Comparison of ENCODE assay signal across 1 cellular context in genomic region chr1:28518000-28518744, GRCh38.
A peak's percentile ranks its signal among the peaks of the same experiment; 100 is the strongest.
TF ChIP-seq lines count a peak whose summit lies in the region.

No MANE protein-coding gene starts in this region.

TF ChIP-seq in K562, 482 proteins besides CTCF, POLR2A, EP300 and RAD21 (continued from another document and continues in another):
- TF ChIP-seq MGA (IDR thresholded peaks at IDR 0.05) = no peak
- no peak for TF ChIP-seq USF2 (CRISPR knock-in tag; IDR thresholded peaks at IDR 0.05)
- no peak for TF ChIP-seq U2AF2 (optimal IDR thresholded peaks at IDR 0.05; ENCODE audit: low read depth, low read length)
- TF ChIP-seq ZNF445 (CRISPR knock-in tag; IDR thresholded peaks at IDR 0.05; ENCODE audit: low read depth) = no peak
- no peak for TF ChIP-seq SREBF2 (CRISPR knock-in tag; IDR thresholded peaks at IDR 0.05)
- no peak for TF ChIP-seq TSC22D4 (tag; IDR thresholded peaks at IDR 0.05)
- peak; percentile 83; the same call in 1 of the 2 replicates for TF ChIP-seq CAMTA2 (CRISPR knock-in tag; conservative IDR thresholded peaks at IDR 0.05)
- TF ChIP-seq ZBTB43 (CRISPR knock-in tag; IDR thresholded peaks at IDR 0.05) = no peak
- peak; percentile 58 for TF ChIP-seq HNRNPLL (IDR thresholded peaks at IDR 0.05; ENCODE audit: low read depth, low read length, poor library complexity, severe bottlenecking)
- peak; percentile 60; the same call in 1 of the 2 replicates for TF ChIP-seq THAP7 (CRISPR knock-in tag; IDR thresholded peaks at IDR 0.05)
- TF ChIP-seq HLTF (IDR thresholded peaks at IDR 0.05) = no peak; the same call in 1 of the 2 replicates
- peak; percentile 59; the same call in 1 of the 2 replicates for TF ChIP-seq ZBTB7A (IDR thresholded peaks at IDR 0.05; ENCODE audit: borderline replicate concordance, control insufficient read depth, low read depth, low read length)
- TF ChIP-seq FOXM1 (IDR thresholded peaks at IDR 0.05; ENCODE audit: low read depth) = peak; percentile 15; the same call in 1 of the 2 replicates
- TF ChIP-seq FOXM1 (CRISPR knock-in tag; IDR thresholded peaks at IDR 0.05; ENCODE audit: low read depth) = peak; percentile 75
- TF ChIP-seq ZNF695 (CRISPR knock-in tag; IDR thresholded peaks at IDR 0.05) = no peak
- TF ChIP-seq NFE2L1 (tag; IDR thresholded peaks at IDR 0.05; ENCODE audit: borderline replicate concordance, low read depth) = no peak
- 0 out of 2 replicates have a peak, but pooled peaks have one; percentile 48 for TF ChIP-seq CHD2 (IDR thresholded peaks at IDR 0.05; ENCODE audit: low read depth, low read length)
- TF ChIP-seq ZNF740 (CRISPR knock-in tag; IDR thresholded peaks at IDR 0.05) = no peak
- TF ChIP-seq ZNF740 (tag; IDR thresholded peaks at IDR 0.05) = peak in 1 of 2 experiments; percentile 70; a peak in 1 of 4 replicates
- TF ChIP-seq ZNF76 (CRISPR knock-in tag; IDR thresholded peaks at IDR 0.05; ENCODE audit: borderline replicate concordance) = no peak
- no peak for TF ChIP-seq FOXA1 (IDR thresholded peaks at IDR 0.05; ENCODE audit: borderline replicate concordance)
- TF ChIP-seq ZNF217 (CRISPR knock-in tag; IDR thresholded peaks at IDR 0.05) = no peak
- no peak for TF ChIP-seq E4F1 (CRISPR knock-in tag; IDR thresholded peaks at IDR 0.05; ENCODE audit: borderline replicate concordance)
- no peak for TF ChIP-seq ZC3H11A (IDR thresholded peaks at IDR 0.05; ENCODE audit: low read depth, low read length)
- TF ChIP-seq MEF2D (tag; conservative IDR thresholded peaks at IDR 0.05; ENCODE audit: low read depth) = no peak
- no peak for TF ChIP-seq RNF219 (CRISPR knock-in tag; IDR thresholded peaks at IDR 0.05)
- peak; percentile 72; the same call in 1 of the 2 replicates for TF ChIP-seq CUX1 (CRISPR knock-in tag; IDR thresholded peaks at IDR 0.05)
